19 cellular contexts compared by ENCODE assay signal in the genomic region with DNA sequence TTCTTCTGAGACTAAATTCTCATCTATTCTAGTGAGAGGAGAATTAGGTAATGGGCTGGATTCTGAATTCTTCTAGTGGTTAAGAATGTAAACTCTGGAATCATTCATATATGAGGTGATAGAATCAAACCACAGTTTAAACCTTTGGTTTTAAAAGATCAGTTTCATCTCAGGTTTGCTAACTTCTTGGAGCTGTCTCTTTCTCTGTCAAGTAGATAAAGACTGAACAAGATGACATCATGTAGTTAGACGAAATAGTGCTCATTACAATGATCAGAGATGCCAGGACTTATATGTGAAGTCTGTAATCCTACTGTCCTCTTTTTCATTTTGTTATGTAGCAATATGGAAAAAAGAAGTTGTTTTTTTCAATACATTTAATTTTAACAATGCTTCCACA. TPM values are rescaled to one million over a fixed set of nuclear protein-coding genes. Genes with fewer than 3 reads are reported as not detected.
DNase-seq lines count a peak whose midpoint lies in the region; ATAC-seq and TF ChIP-seq lines count a peak whose summit lies in the region.
"Had no signal": no experiment of that assay in that cellular context is flagged by ENCODE, and none has a peak within 500 bp of the region (broad histone marks: within the 10 kb centered on the region; RNA-seq: fewer than 3 reads in every experiment).

No MANE protein-coding gene starts in this region.

- peaks cover 67% of the 10 kb centered on the region for H3K36me3 Mint-ChIP-seq in CD4-positive, alpha-beta T cell (ENCODE audit: low read depth)
- peaks cover 45% of the 10 kb centered on the region for H3K36me3 Mint-ChIP-seq in HFFc6 (ENCODE audit: low read depth)
- H3K36me3 Mint-ChIP-seq in activated CD8-positive, alpha-beta T cell treated with anti-CD3 and anti-CD28 coated beads, Interleukin-2, amount 10 ng/mL, durations not matched to agents 7 days and 5 days (ENCODE audit: low read depth): peaks cover 69% of the 10 kb centered on the region

- H3K27me3 Mint-ChIP-seq in CD4-positive, alpha-beta T cell: no peaks in the 10 kb centered on the region
- peaks cover 4% of the 10 kb centered on the region for H3K27me3 Mint-ChIP-seq in HFFc6 (ENCODE audit: insufficient read depth)
- no peaks in the 10 kb centered on the region for H3K27me3 Mint-ChIP-seq in activated CD8-positive, alpha-beta T cell treated with anti-CD3 and anti-CD28 coated beads, Interleukin-2, amount 10 ng/mL, durations not matched to agents 7 days and 5 days (ENCODE audit: low read depth)

- POLR2A ChIA-PET in CD4-positive, alpha-beta T cell (lab: Charles Lee): interaction anchor here (0.6 kb wide), 1 partner anchor 682 kb away, joined by 4 read pairs; no protein-coding TSS in a partner anchor
- POLR2A ChIA-PET in activated CD8-positive, alpha-beta T cell treated with anti-CD3 and anti-CD28 coated beads, Interleukin-2, amount 10 ng/mL, durations not matched to agents 7 days and 5 days (lab: Charles Lee): interaction anchor here (1.0 to 1.1 kb wide), 2 partner anchors 30 to 45 kb away, joined by 3 to 4 read pairs; a partner anchor contains a TSS

- H3K27me3 ChIP-seq in CD4-positive, alpha-beta T cell (ENCODE audit: control insufficient read depth, insufficient read depth, low read length): no peaks in the 10 kb centered on the region
- H3K27me3 ChIP-seq: gastrocnemius medialis, ovary, thyroid gland had no signal

- intact Hi-C loops in CD4-positive, alpha-beta T cell (cut with DNase I, micrococcal nuclease): loop anchor here in 1 of 2 experiments (5.0 kb wide), 1 partner anchor 44 kb away; a partner anchor contains a TSS

- no peak overlapping the region for H3K4me3 Mint-ChIP-seq in CD4-positive, alpha-beta T cell
- no peak overlapping the region for H3K4me3 Mint-ChIP-seq in HFFc6
- H3K4me3 Mint-ChIP-seq in activated CD8-positive, alpha-beta T cell treated with anti-CD3 and anti-CD28 coated beads, Interleukin-2, amount 10 ng/mL, durations not matched to agents 7 days and 5 days: no peak overlapping the region

- peak overlapping the region; percentile 42 for H3K27ac Mint-ChIP-seq in CD4-positive, alpha-beta T cell
- peak overlapping the region; percentile 9; the same call in 1 of the 2 replicates for H3K27ac Mint-ChIP-seq in HFFc6
- H3K27ac Mint-ChIP-seq in activated CD8-positive, alpha-beta T cell treated with anti-CD3 and anti-CD28 coated beads, Interleukin-2, amount 10 ng/mL, durations not matched to agents 7 days and 5 days: peak overlapping the region; percentile 11

- H3K9me3 Mint-ChIP-seq in CD4-positive, alpha-beta T cell: no peaks in the 10 kb centered on the region
- H3K9me3 Mint-ChIP-seq in HFFc6: no peaks in the 10 kb centered on the region
- H3K9me3 Mint-ChIP-seq in activated CD8-positive, alpha-beta T cell treated with anti-CD3 and anti-CD28 coated beads, Interleukin-2, amount 10 ng/mL, durations not matched to agents 7 days and 5 days (ENCODE audit: insufficient read depth): peaks cover 17% of the 10 kb centered on the region

- H3K4me1 Mint-ChIP-seq in CD4-positive, alpha-beta T cell (ENCODE audit: low read depth): peaks cover 48% of the 10 kb centered on the region
- peaks cover 22% of the 10 kb centered on the region for H3K4me1 Mint-ChIP-seq in HFFc6 (ENCODE audit: low read depth)
- peaks cover 37% of the 10 kb centered on the region for H3K4me1 Mint-ChIP-seq in activated CD8-positive, alpha-beta T cell treated with anti-CD3 and anti-CD28 coated beads, Interleukin-2, amount 10 ng/mL, durations not matched to agents 7 days and 5 days (ENCODE audit: low read depth)

- no peak for TF ChIP-seq CTCF in CD4-positive, alpha-beta T cell (IDR thresholded peaks at IDR 0.05)
- TF ChIP-seq CTCF in HFFc6 (IDR thresholded peaks at IDR 0.05): no peak

- H3K27ac ChIP-seq in CD4-positive, alpha-beta T cell (ENCODE audit: low read depth, low read length): no peak overlapping the region
- H3K27ac ChIP-seq: gastrocnemius medialis, ovary, thyroid gland had no signal

- H3K9me3 ChIP-seq in CD4-positive, alpha-beta T cell (ENCODE audit: control insufficient read depth, low read length): peaks cover 7% of the 10 kb centered on the region
- H3K9me3 ChIP-seq: gastrocnemius medialis, thyroid gland had no signal

- DNase-seq in CD4-positive, alpha-beta T cell: no peak
- no peak for DNase-seq in HFFc6
- no peak for DNase-seq in activated CD8-positive, alpha-beta T cell treated with anti-CD3 and anti-CD28 coated beads, Interleukin-2, amount 10 ng/mL, durations not matched to agents 7 days and 5 days
- DNase-seq in iris pigment epithelial cell (ENCODE audit: low read depth): peak; percentile 64
- no peak for DNase-seq in UCSD-AML1 (lab: John Stamatoyannopoulos, UW; ENCODE audit: unreplicated experiment)
- DNase-seq in anterior cingulate cortex (lab: John Stamatoyannopoulos, UW): no peak
- no peak for DNase-seq in NCI-H2029 (lab: John Stamatoyannopoulos, UW)
- DNase-seq: activated CD4-positive, CD25-positive, alpha-beta regulatory T cell treated with anti-CD3 and anti-CD28 coated beads, Interleukin-2, amount 50 U/mL, for 72 hours; Caco-2; gastrocnemius medialis; kidney glomerular epithelial cell; NCI-H748 treated with DMSO at 0.1 percent for 48 hours; ovary; right cardiac atrium; T1000; thyroid gland had no signal

- CTCF ChIA-PET in CD4-positive, alpha-beta T cell (lab: Charles Lee): interaction anchor here (1.2 kb wide), 1 partner anchor 30 kb away, joined by 5 read pairs; a partner anchor contains a TSS
- CTCF ChIA-PET in activated CD8-positive, alpha-beta T cell treated with anti-CD3 and anti-CD28 coated beads, Interleukin-2, amount 10 ng/mL, durations not matched to agents 7 days and 5 days (lab: Charles Lee): interaction anchor here (0.8 to 1.8 kb wide), 5 partner anchors 11 to 676 kb away, joined by 3 to 10 read pairs (median 4); no protein-coding TSS in a partner anchor

- no peak for ATAC-seq in CD4-positive, alpha-beta T cell (ENCODE audit: poor library complexity)
- no peak for ATAC-seq in activated CD8-positive, alpha-beta T cell treated with anti-CD3 and anti-CD28 coated beads, Interleukin-2, amount 10 ng/mL, durations not matched to agents 7 days and 5 days
- ATAC-seq: gastrocnemius medialis, right cardiac atrium had no signal

RNA-seq across cellular contexts. Expression of a gene that starts 4.9 kb away (rescaled TPM):
- total RNA-seq in CD4-positive, alpha-beta T cell: 10 to 100 TPM; 23.4 to 24.6 TPM
- 10 to 100 TPM; 55.2 to 66.6 (median 63.5) TPM for total RNA-seq in HFFc6 (2021; fragmentation: NEBNext Ultra II Directional; extraction: Animal tissue kit (Norgen Biotek cat#: 25700))
- 10 to 100 TPM; 35.1 to 36.0 TPM for total RNA-seq in activated CD8-positive, alpha-beta T cell treated with anti-CD3 and anti-CD28 coated beads, Interleukin-2, amount 10 ng/mL, durations not matched to agents 7 days and 5 days

RNA-seq across cellular contexts. Expression of a gene that starts 12.7 kb away (rescaled TPM):
- total RNA-seq in CD4-positive, alpha-beta T cell: not detected
- total RNA-seq in HFFc6 (2021; fragmentation: NEBNext Ultra II Directional; extraction: Animal tissue kit (Norgen Biotek cat#: 25700)): not detected
- not detected for total RNA-seq in activated CD8-positive, alpha-beta T cell treated with anti-CD3 and anti-CD28 coated beads, Interleukin-2, amount 10 ng/mL, durations not matched to agents 7 days and 5 days
- total RNA-seq: Caco-2, Daoy, gastrocnemius medialis, myocyte, OCI-LY7, ovary, right cardiac atrium, thyroid gland had no signal

RNA-seq across cellular contexts. Expression of a gene that starts 30.2 kb away (rescaled TPM):
- total RNA-seq in CD4-positive, alpha-beta T cell: 100 to 1,000 TPM in 1 of 2 experiments, 10 to 100 TPM in 1; 92.3 to 102 TPM
- 10 to 100 TPM; 36.9 to 50.2 (median 40.7) TPM for total RNA-seq in HFFc6 (2021; fragmentation: NEBNext Ultra II Directional; extraction: Animal tissue kit (Norgen Biotek cat#: 25700))
- 10 to 100 TPM; 46.7 to 54.4 TPM for total RNA-seq in activated CD8-positive, alpha-beta T cell treated with anti-CD3 and anti-CD28 coated beads, Interleukin-2, amount 10 ng/mL, durations not matched to agents 7 days and 5 days

RNA-seq across cellular contexts. Expression of a gene that starts 30.2 kb away (rescaled TPM):
- total RNA-seq in CD4-positive, alpha-beta T cell: 10 to 100 TPM; 21.4 to 24.1 TPM
- 10 to 100 TPM; 10.2 to 13.6 (median 12.1) TPM for total RNA-seq in HFFc6 (2021; fragmentation: NEBNext Ultra II Directional; extraction: Animal tissue kit (Norgen Biotek cat#: 25700))
- total RNA-seq in activated CD8-positive, alpha-beta T cell treated with anti-CD3 and anti-CD28 coated beads, Interleukin-2, amount 10 ng/mL, durations not matched to agents 7 days and 5 days: 10 to 100 TPM; 19.7 to 20.0 TPM

RNA-seq across cellular contexts. Expression of a gene that starts 44.4 kb away (rescaled TPM):
- total RNA-seq in CD4-positive, alpha-beta T cell: 10 to 100 TPM; 29.1 to 31.1 TPM
- total RNA-seq in HFFc6 (2021; fragmentation: NEBNext Ultra II Directional; extraction: Animal tissue kit (Norgen Biotek cat#: 25700)): 10 to 100 TPM; 42.7 to 55.2 (median 45.7) TPM
- total RNA-seq in activated CD8-positive, alpha-beta T cell treated with anti-CD3 and anti-CD28 coated beads, Interleukin-2, amount 10 ng/mL, durations not matched to agents 7 days and 5 days: 100 to 1,000 TPM; 113 to 117 TPM
